ENCODE assay signal across 10 cellular contexts in the genomic region with DNA sequence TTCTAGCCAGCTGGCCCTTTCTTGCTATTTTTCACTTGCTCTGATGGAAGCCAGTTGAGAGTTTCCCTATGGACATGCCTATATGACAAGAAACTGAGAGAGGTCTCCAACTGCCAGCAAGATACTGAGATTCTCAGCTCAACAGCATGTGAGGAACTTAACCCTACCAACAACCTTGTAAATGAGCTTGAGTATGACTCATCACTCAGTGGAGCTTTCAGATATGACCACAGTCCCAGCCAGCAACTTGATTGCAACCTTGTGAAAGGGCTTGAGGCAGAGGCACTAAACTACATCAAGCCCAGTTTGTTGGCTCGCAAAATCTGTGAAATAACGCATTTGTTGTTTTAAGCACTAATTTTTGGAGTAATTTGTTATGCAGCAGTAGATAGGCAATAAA.
DNase-seq lines count a peak whose midpoint lies in the region; ATAC-seq and TF ChIP-seq lines count a peak whose summit lies in the region.
"Had no signal": no experiment of that assay in that cellular context is flagged by ENCODE, and none has a peak within 500 bp of the region (broad histone marks: within the 10 kb centered on the region; RNA-seq: fewer than 3 reads in every experiment).

No MANE protein-coding gene starts in this region.

- H3K27ac ChIP-seq in esophagus squamous epithelium, result no peak overlapping the region

- H3K4me3 Mint-ChIP-seq in Caco-2 (ENCODE audit: unreplicated experiment), result no peak overlapping the region
- H3K4me3 Mint-ChIP-seq: activated CD4-positive, alpha-beta T cell treated with anti-CD3 and anti-CD28 coated beads, Interleukin-2, amount 10 ng/mL, durations not matched to agents 24 days and 14 days had no signal

- no peaks in the 10 kb centered on the region for H3K27me3 ChIP-seq in Caco-2 (replicated peaks; ENCODE audit: control insufficient read depth, insufficient read depth, low read length)
- H3K27me3 ChIP-seq in esophagus squamous epithelium, result no peaks in the 10 kb centered on the region

- CTCF ChIA-PET in Caco-2 (lab: Charles Lee), result no interaction called here

- no peaks in the 10 kb centered on the region for H3K4me1 ChIP-seq in Caco-2
- H3K4me1 ChIP-seq in esophagus squamous epithelium, result no peaks in the 10 kb centered on the region

- no peak overlapping the region for H3K27ac Mint-ChIP-seq in Caco-2 (ENCODE audit: unreplicated experiment)
- H3K27ac Mint-ChIP-seq: activated CD4-positive, alpha-beta T cell treated with anti-CD3 and anti-CD28 coated beads, Interleukin-2, amount 10 ng/mL, durations not matched to agents 24 days and 14 days had no signal

- H3K4me3 ChIP-seq in foreskin fibroblast (ENCODE audit: low read depth in 1 of 2, low read length in 2 of 2), result no peak overlapping the region
- no peak overlapping the region for H3K4me3 ChIP-seq in Caco-2 (ENCODE audit: low read depth, low read length)
- H3K4me3 ChIP-seq in esophagus squamous epithelium, result no peak overlapping the region

- ATAC-seq in GM21786 (IDR thresholded peaks at IDR 0.05; ENCODE audit: unreplicated experiment), result peak; percentile 74

- TF ChIP-seq CTCF in foreskin fibroblast (IDR thresholded peaks at IDR 0.05; ENCODE audit: low read depth, low read length) (no peak), Caco-2 (IDR thresholded peaks at IDR 0.05; ENCODE audit: insufficient read depth in 1 of 2, low read depth in 1 of 2, low read length in 1 of 2, severe bottlenecking in 1 of 2, unreplicated experiment in 1 of 2) (no peak), esophagus squamous epithelium (IDR thresholded peaks at IDR 0.05) (no peak)

- no peaks in the 10 kb centered on the region for H3K36me3 Mint-ChIP-seq in Caco-2 (ENCODE audit: insufficient read depth, unreplicated experiment)

- DNase-seq in GM03348 (ENCODE audit: low spot score) (peak; percentile 2), M059J (ENCODE audit: low read depth) (peak; percentile 89), foreskin fibroblast (peak; percentile 12 to 76), occipital lobe (lab: John Stamatoyannopoulos, UW) (no peak), Caco-2 (no peak), esophagus squamous epithelium (lab: John Stamatoyannopoulos, UW) (no peak)
- no peak for DNase-seq in stimulated activated naive CD4-positive, alpha-beta T cell (lab: John Stamatoyannopoulos, UW)
- DNase-seq: activated CD4-positive, alpha-beta T cell treated with anti-CD3 and anti-CD28 coated beads, Interleukin-2, amount 10 ng/mL, durations not matched to agents 24 days and 14 days; head of caudate nucleus had no signal

- H3K27me3 Mint-ChIP-seq in Caco-2 (ENCODE audit: insufficient read depth, unreplicated experiment), result no peaks in the 10 kb centered on the region
- H3K27me3 Mint-ChIP-seq: activated CD4-positive, alpha-beta T cell treated with anti-CD3 and anti-CD28 coated beads, Interleukin-2, amount 10 ng/mL, durations not matched to agents 24 days and 14 days had no signal

- H3K9me3 ChIP-seq in Caco-2 (no peaks in the 10 kb centered on the region), esophagus squamous epithelium (no peaks in the 10 kb centered on the region)

- peaks cover 5% of the 10 kb centered on the region for H3K9me3 Mint-ChIP-seq in Caco-2 (ENCODE audit: unreplicated experiment)
- H3K9me3 Mint-ChIP-seq: activated CD4-positive, alpha-beta T cell treated with anti-CD3 and anti-CD28 coated beads, Interleukin-2, amount 10 ng/mL, durations not matched to agents 24 days and 14 days had no signal

- intact Hi-C loops in Caco-2 (cut with micrococcal nuclease; ENCODE audit: unreplicated experiment), result no loop called here
- intact Hi-C loops in esophagus squamous epithelium (cut with DNase I), result no loop called here

- H3K4me1 Mint-ChIP-seq in Caco-2 (ENCODE audit: low read depth, unreplicated experiment), result no peaks in the 10 kb centered on the region
- H3K4me1 Mint-ChIP-seq: activated CD4-positive, alpha-beta T cell treated with anti-CD3 and anti-CD28 coated beads, Interleukin-2, amount 10 ng/mL, durations not matched to agents 24 days and 14 days had no signal

- WGBS in esophagus squamous epithelium, 2 donors, result 70 to 79% methylated on average over 2 of the region's 2 CpGs

- POLR2A ChIA-PET in Caco-2 (lab: Charles Lee), result no interaction called here

- no peak for TF ChIP-seq POLR2A in esophagus squamous epithelium (IDR thresholded peaks at IDR 0.05)

- BruUV-seq in Caco-2 (replicated peaks; lab: Mats Ljungman, UMichigan), result no TSS peak

- H3K36me3 ChIP-seq in Caco-2 (ENCODE audit: control insufficient read depth, insufficient read depth, low read length) (no peaks in the 10 kb centered on the region), esophagus squamous epithelium (no peaks in the 10 kb centered on the region)

Comparison
In these comparisons a context has a peak if more than half of its experiments do, and no peak if none do; other contexts are left out.
1. DNase-seq: peak in GM03348 (single experiment), M059J (single experiment) and foreskin fibroblast (2 of 2); none in occipital lobe (single experiment), Caco-2 (0 of 2), stimulated activated naive CD4-positive, alpha-beta T cell (0 of 6) and esophagus squamous epithelium (single experiment).